18 cellular contexts compared by ENCODE assay signal in the genomic region with DNA sequence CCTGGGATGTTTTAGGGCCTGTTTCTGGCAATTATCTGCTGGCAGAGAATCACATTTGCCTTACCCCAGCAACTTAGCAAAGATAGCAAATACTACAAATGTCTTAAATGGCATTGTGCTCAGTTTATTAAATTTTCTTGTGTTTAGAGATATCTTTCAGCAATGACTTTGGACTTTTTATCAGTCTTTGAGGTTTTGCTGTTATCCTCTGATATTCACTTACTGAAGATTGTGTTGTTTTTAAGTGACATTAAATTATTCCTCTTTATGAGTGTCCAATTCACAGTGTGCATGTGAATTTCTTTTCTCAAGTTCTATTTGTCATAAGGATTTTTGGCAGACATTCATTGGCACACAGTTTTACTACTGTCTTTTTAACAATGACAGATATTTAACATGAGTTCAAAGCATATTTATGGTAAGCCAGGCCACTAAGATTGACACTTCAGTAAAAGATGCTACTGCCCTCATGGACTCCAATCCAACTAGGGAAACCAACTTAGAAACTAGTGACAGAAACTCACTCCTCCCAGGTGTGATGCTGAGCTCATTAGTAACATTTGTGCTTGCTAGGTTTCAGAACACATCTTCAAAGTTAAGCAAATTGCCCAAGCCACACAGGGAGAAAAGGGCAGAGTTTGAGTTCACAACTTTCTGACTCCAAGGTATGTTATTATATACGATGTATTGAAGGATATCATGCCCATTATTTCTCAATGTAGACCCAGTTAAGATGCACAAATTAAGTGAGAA.
"Had no signal": no experiment of that assay in that cellular context is flagged by ENCODE, and none has a peak within 500 bp of the region (broad histone marks: within the 10 kb centered on the region; RNA-seq: fewer than 3 reads in every experiment).

No MANE protein-coding gene starts in this region.

- H3K4me3 ChIP-seq: colonic mucosa, heart left ventricle, mucosa of descending colon, ovary, right atrium auricular region, sigmoid colon, skin epidermis, testis, tibial nerve, upper lobe of right lung had no signal

- DNase-seq: colonic mucosa; dermis blood vessel endothelial cell; heart left ventricle; hypothalamus; mucosa of descending colon; naive thymus-derived CD8-positive, alpha-beta T cell; ovary; sigmoid colon; stimulated activated CD4-positive, alpha-beta T cell treated with anti-CD3 and anti-CD28 coated beads, Interleukin-2, amount 100 ng/mL, for 24 hours; stimulated activated CD4-positive, alpha-beta T cell treated with anti-CD3 and anti-CD28 coated beads, Interleukin-4, amount 100 ng/mL, for 4 hours; stimulated activated naive B cell treated with anti-CD40 and anti-IgM and Interleukin-4, amounts not matched to agents 10 μg/mL and 1 μg/mL and 100 μg/mL, for 72 hours; stimulated activated naive CD8-positive, alpha-beta T cell treated with anti-CD3 and anti-CD28 coated beads, Interleukin-15, amount 100 ng/mL, for 72 hours; testis; upper lobe of right lung had no signal

- H3K4me1 ChIP-seq: colonic mucosa, right atrium auricular region, testis, tibial nerve, upper lobe of right lung had no signal

- ATAC-seq: heart left ventricle; left lobe of liver; mucosa of descending colon; naive thymus-derived CD8-positive, alpha-beta T cell; stimulated activated naive B cell treated with anti-CD40 and anti-IgM and Interleukin-4, amounts not matched to agents 10 μg/mL and 1 μg/mL and 100 μg/mL, for 72 hours; stimulated activated naive CD8-positive, alpha-beta T cell treated with anti-CD3 and anti-CD28 coated beads, Interleukin-15, amount 100 ng/mL, for 72 hours; upper lobe of right lung had no signal

- H3K9me3 ChIP-seq: colonic mucosa, mucosa of descending colon, ovary, sigmoid colon, testis had no signal

- H3K27ac ChIP-seq: colonic mucosa, ovary, right atrium auricular region, sigmoid colon, skin epidermis, testis, tibial nerve, upper lobe of right lung had no signal

- H3K27me3 ChIP-seq: colonic mucosa, heart left ventricle, ovary, right atrium auricular region, sigmoid colon, testis, tibial nerve, upper lobe of right lung had no signal

- H3K36me3 ChIP-seq: colonic mucosa, heart left ventricle, ovary, right atrium auricular region, sigmoid colon, tibial nerve, upper lobe of right lung had no signal
